ENCODE assay signal across 13 cellular contexts in genomic region chr13:40136896-40137295, GRCh38.
A peak's percentile ranks its signal among the peaks of the same experiment; 100 is the strongest.
DNase-seq lines count a peak whose midpoint lies in the region; ATAC-seq and TF ChIP-seq lines count a peak whose summit lies in the region.
"Had no signal": no experiment of that assay in that cellular context is flagged by ENCODE, and none has a peak within 500 bp of the region (broad histone marks: within the 10 kb centered on the region; RNA-seq: fewer than 3 reads in every experiment).

No MANE protein-coding gene starts in this region.

- H3K27ac ChIP-seq in adrenal gland (no peak overlapping the region), suprapubic skin (no peak overlapping the region)
- H3K27ac ChIP-seq: BLaER1 treated with 17β-estradiol and CSF1 and Interleukin-3, amounts not matched to agents 10 nM and 100 nM had no signal

- peaks cover 3% of the 10 kb centered on the region for H3K4me1 Mint-ChIP-seq in activated naive CD8-positive, alpha-beta T cell (ENCODE audit: low read depth)
- H3K4me1 Mint-ChIP-seq in activated naive CD8-positive, alpha-beta T cell treated with anti-CD3 and anti-CD28 coated beads for 36 hours: peaks cover 4% of the 10 kb centered on the region
- peaks cover 29% of the 10 kb centered on the region for H3K4me1 Mint-ChIP-seq in activated T-helper 17 cell treated with anti-CD3 and anti-CD28 coated beads, Interleukin-2, amount 50 U/mL, for 72 hours
- H3K4me1 Mint-ChIP-seq in stimulated activated memory B cell treated with anti-CD40 and anti-IgM and Interleukin-4, amounts not matched to agents 10 μg/mL and 1 μg/mL and 100 μg/mL, for 72 hours: no peaks in the 10 kb centered on the region

- H3K9me3 ChIP-seq in adrenal gland (replicated peaks in 1 of 3): no peaks in the 10 kb centered on the region
- H3K9me3 ChIP-seq in suprapubic skin: no peaks in the 10 kb centered on the region
- H3K9me3 ChIP-seq: BLaER1 treated with 17β-estradiol and CSF1 and Interleukin-3, amounts not matched to agents 10 nM and 100 nM; HAP-1 had no signal

- H3K27ac Mint-ChIP-seq in activated naive CD8-positive, alpha-beta T cell: peak overlapping the region; percentile 54
- H3K27ac Mint-ChIP-seq in activated naive CD8-positive, alpha-beta T cell treated with anti-CD3 and anti-CD28 coated beads for 36 hours: no peak overlapping the region
- peak overlapping the region; percentile 82 for H3K27ac Mint-ChIP-seq in activated T-helper 17 cell treated with anti-CD3 and anti-CD28 coated beads, Interleukin-2, amount 50 U/mL, for 72 hours
- peak overlapping the region; percentile 11 for H3K27ac Mint-ChIP-seq in stimulated activated memory B cell treated with anti-CD40 and anti-IgM and Interleukin-4, amounts not matched to agents 10 μg/mL and 1 μg/mL and 100 μg/mL, for 72 hours
- H3K27ac Mint-ChIP-seq: CD4-positive, alpha-beta T cell had no signal

- intact Hi-C loops in adrenal gland (cut with DNase I): no loop called here

- TF ChIP-seq EP300 in suprapubic skin (IDR thresholded peaks at IDR 0.05): no peak

- no peaks in the 10 kb centered on the region for H3K27me3 Mint-ChIP-seq in activated naive CD8-positive, alpha-beta T cell
- no peaks in the 10 kb centered on the region for H3K27me3 Mint-ChIP-seq in activated naive CD8-positive, alpha-beta T cell treated with anti-CD3 and anti-CD28 coated beads for 36 hours
- no peaks in the 10 kb centered on the region for H3K27me3 Mint-ChIP-seq in activated T-helper 17 cell treated with anti-CD3 and anti-CD28 coated beads, Interleukin-2, amount 50 U/mL, for 72 hours
- H3K27me3 Mint-ChIP-seq in stimulated activated memory B cell treated with anti-CD40 and anti-IgM and Interleukin-4, amounts not matched to agents 10 μg/mL and 1 μg/mL and 100 μg/mL, for 72 hours: peaks cover 19% of the 10 kb centered on the region
- H3K27me3 Mint-ChIP-seq: CD4-positive, alpha-beta T cell had no signal

- no peaks in the 10 kb centered on the region for H3K9me3 Mint-ChIP-seq in activated naive CD8-positive, alpha-beta T cell (ENCODE audit: low read depth)
- H3K9me3 Mint-ChIP-seq in activated naive CD8-positive, alpha-beta T cell treated with anti-CD3 and anti-CD28 coated beads for 36 hours: peaks cover under 1% of the 10 kb centered on the region
- peaks cover 3% of the 10 kb centered on the region for H3K9me3 Mint-ChIP-seq in activated T-helper 17 cell treated with anti-CD3 and anti-CD28 coated beads, Interleukin-2, amount 50 U/mL, for 72 hours
- H3K9me3 Mint-ChIP-seq in stimulated activated memory B cell treated with anti-CD40 and anti-IgM and Interleukin-4, amounts not matched to agents 10 μg/mL and 1 μg/mL and 100 μg/mL, for 72 hours: no peaks in the 10 kb centered on the region
- H3K9me3 Mint-ChIP-seq: CD4-positive, alpha-beta T cell had no signal

- WGBS in adrenal gland, 4 donors: 93 to 100% (median 95%) methylated on average over 2 of the region's 2 CpGs
- WGBS in suprapubic skin: 97% methylated on average over 2 of the region's 2 CpGs

- H3K4me3 Mint-ChIP-seq in activated naive CD8-positive, alpha-beta T cell: no peak overlapping the region
- H3K4me3 Mint-ChIP-seq in activated naive CD8-positive, alpha-beta T cell treated with anti-CD3 and anti-CD28 coated beads for 36 hours: no peak overlapping the region
- H3K4me3 Mint-ChIP-seq in activated T-helper 17 cell treated with anti-CD3 and anti-CD28 coated beads, Interleukin-2, amount 50 U/mL, for 72 hours: peak overlapping the region; percentile 58
- no peak overlapping the region for H3K4me3 Mint-ChIP-seq in stimulated activated memory B cell treated with anti-CD40 and anti-IgM and Interleukin-4, amounts not matched to agents 10 μg/mL and 1 μg/mL and 100 μg/mL, for 72 hours
- H3K4me3 Mint-ChIP-seq: CD4-positive, alpha-beta T cell had no signal

- no peak for TF ChIP-seq POLR2A in adrenal gland (IDR thresholded peaks at IDR 0.05)
- no peak for TF ChIP-seq POLR2A in suprapubic skin (IDR thresholded peaks at IDR 0.05)

- no peak for ATAC-seq in activated T-helper 17 cell treated with anti-CD3 and anti-CD28 coated beads, Interleukin-2, amount 50 U/mL, for 72 hours (replicated peaks)
- ATAC-seq in stimulated activated memory B cell treated with anti-CD40 and anti-IgM and Interleukin-4, amounts not matched to agents 10 μg/mL and 1 μg/mL and 100 μg/mL, for 72 hours: no peak

- no peaks in the 10 kb centered on the region for H3K36me3 ChIP-seq in adrenal gland (replicated peaks in 1 of 2)
- H3K36me3 ChIP-seq in suprapubic skin: no peaks in the 10 kb centered on the region
- H3K36me3 ChIP-seq: BLaER1 treated with 17β-estradiol and CSF1 and Interleukin-3, amounts not matched to agents 10 nM and 100 nM; HAP-1 had no signal

- no peak for DNase-seq in activated naive CD8-positive, alpha-beta T cell treated with anti-CD3 and anti-CD28 coated beads for 36 hours
- DNase-seq in fibroblast of villous mesenchyme (ENCODE audit: low read depth) (peak; percentile 90), adrenal gland (no peak), suprapubic skin (ENCODE audit: low spot score in 2 of 2) (no peak)
- DNase-seq: ACHN; Calu3; CD4-positive, alpha-beta T cell; DMS 273 treated with DMSO at 0.1 percent for 48 hours had no signal

- H3K4me1 ChIP-seq in adrenal gland (replicated peaks in 1 of 2) (no peaks in the 10 kb centered on the region), suprapubic skin (no peaks in the 10 kb centered on the region)
- H3K4me1 ChIP-seq: BLaER1 treated with 17β-estradiol and CSF1 and Interleukin-3, amounts not matched to agents 10 nM and 100 nM; HAP-1 had no signal

- H3K36me3 Mint-ChIP-seq in activated naive CD8-positive, alpha-beta T cell: no peaks in the 10 kb centered on the region
- H3K36me3 Mint-ChIP-seq in activated naive CD8-positive, alpha-beta T cell treated with anti-CD3 and anti-CD28 coated beads for 36 hours: peaks cover under 1% of the 10 kb centered on the region
- H3K36me3 Mint-ChIP-seq in activated T-helper 17 cell treated with anti-CD3 and anti-CD28 coated beads, Interleukin-2, amount 50 U/mL, for 72 hours (ENCODE audit: low read depth): no peaks in the 10 kb centered on the region
- no peaks in the 10 kb centered on the region for H3K36me3 Mint-ChIP-seq in stimulated activated memory B cell treated with anti-CD40 and anti-IgM and Interleukin-4, amounts not matched to agents 10 μg/mL and 1 μg/mL and 100 μg/mL, for 72 hours

- H3K4me3 ChIP-seq in fibroblast of villous mesenchyme (ENCODE audit: low read depth, low read length) (no peak overlapping the region), adrenal gland (no peak overlapping the region), suprapubic skin (no peak overlapping the region)
- H3K4me3 ChIP-seq: BLaER1 treated with 17β-estradiol and CSF1 and Interleukin-3, amounts not matched to agents 10 nM and 100 nM; HAP-1 had no signal

- TF ChIP-seq CTCF in fibroblast of villous mesenchyme (IDR thresholded peaks at IDR 0.05; ENCODE audit: insufficient read depth, low read depth, low read length) (no peak), adrenal gland (IDR thresholded peaks at IDR 0.05) (no peak), suprapubic skin (IDR thresholded peaks at IDR 0.05) (no peak)

- H3K27me3 ChIP-seq in adrenal gland: no peaks in the 10 kb centered on the region
- no peaks in the 10 kb centered on the region for H3K27me3 ChIP-seq in suprapubic skin
- H3K27me3 ChIP-seq: BLaER1 treated with 17β-estradiol and CSF1 and Interleukin-3, amounts not matched to agents 10 nM and 100 nM had no signal
